Comparison of ENCODE assay signal across 9 cellular contexts in the genomic region with DNA sequence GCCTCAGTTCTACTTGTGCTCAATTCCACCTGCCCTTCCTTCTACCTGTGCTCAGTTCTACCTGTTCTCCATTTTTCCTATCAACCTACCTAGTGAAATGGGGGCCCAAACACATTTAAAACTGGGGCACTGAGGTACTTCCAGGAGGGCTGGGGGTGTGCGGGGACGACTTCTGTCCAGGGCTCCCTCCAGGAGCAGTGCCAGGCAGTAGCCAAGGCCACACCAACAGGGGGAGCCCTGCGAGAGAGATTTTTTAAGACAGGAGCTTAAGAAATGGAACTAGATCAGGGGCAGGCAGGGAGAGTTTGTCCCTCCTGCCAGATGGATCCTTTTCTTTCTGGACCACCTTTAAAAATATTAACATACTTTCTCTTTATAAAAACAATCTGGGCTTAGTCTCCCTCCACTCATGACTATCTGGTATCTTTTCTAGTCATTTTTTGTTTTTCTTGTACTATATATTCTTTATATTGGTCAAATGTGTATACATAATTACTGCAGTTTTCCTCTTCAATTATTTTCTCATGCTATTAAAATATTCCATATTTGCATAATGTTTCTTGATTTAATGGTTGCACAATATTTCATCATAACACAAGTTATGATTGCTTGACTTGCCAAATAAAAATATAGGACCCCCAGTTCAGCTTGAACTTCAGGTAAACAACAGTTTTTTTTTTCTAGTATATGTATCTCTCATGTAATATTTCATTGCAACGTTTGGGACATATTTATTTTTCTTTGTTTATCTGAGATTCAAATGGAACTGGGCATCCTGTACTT. TPM values are rescaled to one million over a fixed set of nuclear protein-coding genes. Genes with fewer than 3 reads are reported as not detected.
DNase-seq lines count a peak whose midpoint lies in the region; ATAC-seq and TF ChIP-seq lines count a peak whose summit lies in the region.
"Had no signal": no experiment of that assay in that cellular context is flagged by ENCODE, and none has a peak within 500 bp of the region (broad histone marks: within the 10 kb centered on the region; RNA-seq: fewer than 3 reads in every experiment).

No MANE protein-coding gene starts in this region.

- ATAC-seq in HG02938 (IDR thresholded peaks at IDR 0.05; ENCODE audit: unreplicated experiment) = no peak
- no peak for ATAC-seq in GM21786 (IDR thresholded peaks at IDR 0.05; ENCODE audit: unreplicated experiment)

- H3K36me3 Mint-ChIP-seq in T-helper 2 cell treated with Interferon-gamma antibody and Interleukin-4, amounts not matched to agents 5 μg/mL and 100 μg/mL, for 36 hours (ENCODE audit: low read depth) = no peaks in the 10 kb centered on the region

- no peaks in the 10 kb centered on the region for H3K9me3 Mint-ChIP-seq in T-helper 2 cell treated with Interferon-gamma antibody and Interleukin-4, amounts not matched to agents 5 μg/mL and 100 μg/mL, for 36 hours

- no peak for TF ChIP-seq POLR2A in vagina (IDR thresholded peaks at IDR 0.05)

- no CpG with 5 or more reads among the region's 4 CpGs for WGBS in trophoblast cell (ENCODE audit: extremely low coverage, insufficient coverage, insufficient read length)

- peaks cover 2% of the 10 kb centered on the region for H3K27me3 Mint-ChIP-seq in T-helper 2 cell treated with Interferon-gamma antibody and Interleukin-4, amounts not matched to agents 5 μg/mL and 100 μg/mL, for 36 hours (ENCODE audit: low read depth)

- H3K4me1 ChIP-seq in fibroblast of lung (ENCODE audit: control insufficient read depth, extremely low read depth, insufficient read depth, low read length) (no peaks in the 10 kb centered on the region), trophoblast cell (ENCODE audit: control insufficient read depth in 1 of 2, insufficient read depth in 2 of 2, low read length in 2 of 2) (no peaks in the 10 kb centered on the region), vagina (no peaks in the 10 kb centered on the region)

- H3K18ac ChIP-seq in trophoblast cell (ENCODE audit: low read length) = no peak overlapping the region

- no peaks in the 10 kb centered on the region for H3K9me3 ChIP-seq in fibroblast of lung (ENCODE audit: control insufficient read depth, insufficient read depth, low read depth, low read length)
- H3K9me3 ChIP-seq in trophoblast cell (ENCODE audit: insufficient read depth, low read depth, low read length) = no peaks in the 10 kb centered on the region
- no peaks in the 10 kb centered on the region for H3K9me3 ChIP-seq in vagina

- no peak overlapping the region for H3K27ac Mint-ChIP-seq in T-helper 2 cell treated with Interferon-gamma antibody and Interleukin-4, amounts not matched to agents 5 μg/mL and 100 μg/mL, for 36 hours

- H3K14ac ChIP-seq in trophoblast cell (ENCODE audit: low read length) = no peak overlapping the region

- H3K4ac ChIP-seq in trophoblast cell (ENCODE audit: low read depth, low read length) = no peak overlapping the region

- no peak overlapping the region for H2BK12ac ChIP-seq in trophoblast cell (ENCODE audit: low read length)

- no peaks in the 10 kb centered on the region for H3K79me1 ChIP-seq in trophoblast cell (ENCODE audit: low read length)

- H3K27me3 ChIP-seq in fibroblast of lung (ENCODE audit: control insufficient read depth, insufficient read depth, low read length) (no peaks in the 10 kb centered on the region), trophoblast cell (ENCODE audit: insufficient read depth, low read length) (no peaks in the 10 kb centered on the region), vagina (no peaks in the 10 kb centered on the region)

- H3K27ac ChIP-seq in C4-2B (no peak overlapping the region), fibroblast of lung (ENCODE audit: insufficient read depth, low read length) (no peak overlapping the region), trophoblast cell (ENCODE audit: low read depth, low read length) (no peak overlapping the region), vagina (no peak overlapping the region)

- no peak overlapping the region for H3K23ac ChIP-seq in trophoblast cell (ENCODE audit: low read length)

- no peaks in the 10 kb centered on the region for H4K20me1 ChIP-seq in fibroblast of lung (ENCODE audit: control insufficient read depth, extremely low read depth, insufficient read depth, low read length)

- H2AFZ ChIP-seq in fibroblast of lung (ENCODE audit: low read length) = no peak overlapping the region
- no peak overlapping the region for H2AFZ ChIP-seq in trophoblast cell (ENCODE audit: insufficient read depth, low read length, poor library complexity)

- H3K4me2 ChIP-seq in fibroblast of lung (ENCODE audit: extremely low read depth, insufficient read depth, low read length) (no peak overlapping the region), trophoblast cell (ENCODE audit: low read length) (no peak overlapping the region)

- H4K91ac ChIP-seq in trophoblast cell (ENCODE audit: low read depth, low read length) = no peak overlapping the region

- peaks cover 2% of the 10 kb centered on the region for H3K36me3 ChIP-seq in fibroblast of lung (ENCODE audit: control insufficient read depth, insufficient read depth, low read length)
- peaks cover 1 to 5% of the 10 kb centered on the region in 2 experiments for H3K36me3 ChIP-seq in trophoblast cell (ENCODE audit: control insufficient read depth in 1 of 2, insufficient read depth in 2 of 2, low read length in 2 of 2)
- H3K36me3 ChIP-seq in vagina = peaks cover 0 to 8% of the 10 kb centered on the region in 2 donors

- H3K4me1 Mint-ChIP-seq in T-helper 2 cell treated with Interferon-gamma antibody and Interleukin-4, amounts not matched to agents 5 μg/mL and 100 μg/mL, for 36 hours (ENCODE audit: low read depth) = no peaks in the 10 kb centered on the region

- intact Hi-C loops in vagina (cut with DNase I) = no loop called here

- DNase-seq in HK-2 (ENCODE audit: unreplicated experiment) (peak; percentile 48), fibroblast of lung (ENCODE audit: low read depth in 2 of 2) (peak; percentile 13 to 42), trophoblast cell (peak; percentile 56 to 76), vagina (ENCODE audit: extremely low spot score in 2 of 2) (no peak)
- DNase-seq in T-helper 2 cell treated with Interferon-gamma antibody and Interleukin-4, amounts not matched to agents 5 μg/mL and 100 μg/mL, for 36 hours (ENCODE audit: low spot score) = peak; percentile 6

- H2BK5ac ChIP-seq in trophoblast cell (ENCODE audit: low read depth, low read length, poor library complexity) = no peak overlapping the region

- no peak overlapping the region for H4K8ac ChIP-seq in trophoblast cell (ENCODE audit: low read depth, low read length)

- H3K79me2 ChIP-seq in fibroblast of lung (ENCODE audit: control insufficient read depth, insufficient read depth, low read length) = no peaks in the 10 kb centered on the region
- H3K79me2 ChIP-seq in trophoblast cell (ENCODE audit: control insufficient read depth, insufficient read depth, low read length, poor library complexity) = no peaks in the 10 kb centered on the region

- no peak overlapping the region for H3K4me3 ChIP-seq in fibroblast of lung (replicated peaks in 1 of 4; ENCODE audit: control extremely low read depth in 1 of 4, insufficient read depth in 1 of 4, low read depth in 3 of 4, low read length in 4 of 4)
- no peak overlapping the region for H3K4me3 ChIP-seq in trophoblast cell (ENCODE audit: low read depth, low read length)
- no peak overlapping the region for H3K4me3 ChIP-seq in vagina

- no peak overlapping the region for H2BK120ac ChIP-seq in trophoblast cell (ENCODE audit: insufficient read depth, low read length, poor library complexity)

- TF ChIP-seq CTCF in C4-2B (conservative IDR thresholded peaks at IDR 0.05) (peak; percentile 80), fibroblast of lung (conservative IDR thresholded peaks at IDR 0.05 in 1 of 2, IDR thresholded peaks at IDR 0.05 in 1 of 2; ENCODE audit: low read depth in 1 of 2, low read length in 2 of 2) (peak; percentile 40 to 65), vagina (IDR thresholded peaks at IDR 0.05) (no peak)

- no peak overlapping the region for H2AK5ac ChIP-seq in trophoblast cell (ENCODE audit: low read length)

- no peak overlapping the region for H3K4me3 Mint-ChIP-seq in T-helper 2 cell treated with Interferon-gamma antibody and Interleukin-4, amounts not matched to agents 5 μg/mL and 100 μg/mL, for 36 hours

- no peak overlapping the region for H3K9ac ChIP-seq in fibroblast of lung (ENCODE audit: insufficient read depth, low read length)
- no peak overlapping the region for H3K9ac ChIP-seq in trophoblast cell (ENCODE audit: low read length)

- no peak overlapping the region for H4K12ac ChIP-seq in trophoblast cell (ENCODE audit: low read depth, low read length)

RNA-seq across cellular contexts. Expression of a gene that starts 47.3 kb away (rescaled TPM):
- 0.51 and 0.66 TPM in 2 replicates for total RNA-seq in fibroblast of lung
- polyA plus RNA-seq in fibroblast of lung = 0.05 and 0.34 TPM in 2 replicates
- polyA plus RNA-seq in fibroblast of lung (2012) = 0.08 and 0.37 TPM in 2 replicates
- 0.08 TPM in 1 of 2 replicates, not detected in the other for polyA minus RNA-seq in fibroblast of lung (ENCODE audit: low replicate concordance)
- polyA plus RNA-seq in trophoblast cell (2013) = 0.03 and 0.04 TPM in 2 replicates
- 0.25 TPM for total RNA-seq in vagina
- total RNA-seq: subcutaneous adipose tissue had no signal

Comparison
In these comparisons a context has a peak if more than half of its experiments do, and no peak if none do; other contexts are left out.
1. CTCF ChIP-seq: peak in C4-2B (single experiment) and fibroblast of lung (2 of 2); none in vagina (0 of 3).
2. DNase-seq: peak in HK-2 (single experiment), T-helper 2 cell treated with Interferon-gamma antibody and Interleukin-4, amounts not matched to agents 5 μg/mL and 100 μg/mL, for 36 hours (single experiment), fibroblast of lung (2 of 2) and trophoblast cell (2 of 2); none in vagina (0 of 2).